In the genomic region with DNA sequence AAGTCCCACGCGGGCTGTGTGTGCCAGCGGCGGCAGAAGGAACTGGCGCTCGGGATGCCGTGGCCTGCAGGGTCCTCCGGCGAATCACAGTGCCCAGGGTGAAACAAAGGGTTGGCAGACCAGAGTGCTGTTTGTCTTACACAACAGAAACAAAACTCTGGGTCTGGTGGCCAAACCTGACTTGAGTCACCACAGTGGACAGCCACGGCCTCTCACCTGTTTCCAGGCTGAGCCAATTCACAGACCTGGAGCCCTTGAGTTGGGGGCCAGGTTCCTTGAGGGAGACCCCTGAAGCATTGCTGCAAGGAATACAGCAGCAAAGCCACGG, we compare ENCODE assay signal across 2 cellular contexts.
TF ChIP-seq lines count a peak whose summit lies in the region.

No MANE protein-coding gene starts in this region.

TF ChIP-seq in HCT116, 20 proteins besides CTCF, POLR2A, EP300 and RAD21:
- TF ChIP-seq EZH2 (IDR thresholded peaks at IDR 0.05) = no peak
- TF ChIP-seq ATF3 (IDR thresholded peaks at IDR 0.05) = no peak
- no peak for TF ChIP-seq EZH2phosphoT487 (IDR thresholded peaks at IDR 0.05; ENCODE audit: borderline replicate concordance)
- no peak for TF ChIP-seq ZFX (IDR thresholded peaks at IDR 0.05)
- no peak for TF ChIP-seq SIN3A (IDR thresholded peaks at IDR 0.05; ENCODE audit: low read depth)
- no peak for TF ChIP-seq EGR1 (IDR thresholded peaks at IDR 0.05; ENCODE audit: low read depth)
- no peak for TF ChIP-seq SRF (IDR thresholded peaks at IDR 0.05; ENCODE audit: low read depth)
- TF ChIP-seq ELF1 (IDR thresholded peaks at IDR 0.05; ENCODE audit: borderline replicate concordance, low read depth) = no peak
- no peak for TF ChIP-seq CEBPB (IDR thresholded peaks at IDR 0.05; ENCODE audit: low read depth)
- no peak for TF ChIP-seq CBX3 (IDR thresholded peaks at IDR 0.05; ENCODE audit: low read depth)
- TF ChIP-seq ZBTB33 (IDR thresholded peaks at IDR 0.05; ENCODE audit: extremely low read depth, insufficient replicate concordance, low read length) = no peak
- TF ChIP-seq, protein P1, sequence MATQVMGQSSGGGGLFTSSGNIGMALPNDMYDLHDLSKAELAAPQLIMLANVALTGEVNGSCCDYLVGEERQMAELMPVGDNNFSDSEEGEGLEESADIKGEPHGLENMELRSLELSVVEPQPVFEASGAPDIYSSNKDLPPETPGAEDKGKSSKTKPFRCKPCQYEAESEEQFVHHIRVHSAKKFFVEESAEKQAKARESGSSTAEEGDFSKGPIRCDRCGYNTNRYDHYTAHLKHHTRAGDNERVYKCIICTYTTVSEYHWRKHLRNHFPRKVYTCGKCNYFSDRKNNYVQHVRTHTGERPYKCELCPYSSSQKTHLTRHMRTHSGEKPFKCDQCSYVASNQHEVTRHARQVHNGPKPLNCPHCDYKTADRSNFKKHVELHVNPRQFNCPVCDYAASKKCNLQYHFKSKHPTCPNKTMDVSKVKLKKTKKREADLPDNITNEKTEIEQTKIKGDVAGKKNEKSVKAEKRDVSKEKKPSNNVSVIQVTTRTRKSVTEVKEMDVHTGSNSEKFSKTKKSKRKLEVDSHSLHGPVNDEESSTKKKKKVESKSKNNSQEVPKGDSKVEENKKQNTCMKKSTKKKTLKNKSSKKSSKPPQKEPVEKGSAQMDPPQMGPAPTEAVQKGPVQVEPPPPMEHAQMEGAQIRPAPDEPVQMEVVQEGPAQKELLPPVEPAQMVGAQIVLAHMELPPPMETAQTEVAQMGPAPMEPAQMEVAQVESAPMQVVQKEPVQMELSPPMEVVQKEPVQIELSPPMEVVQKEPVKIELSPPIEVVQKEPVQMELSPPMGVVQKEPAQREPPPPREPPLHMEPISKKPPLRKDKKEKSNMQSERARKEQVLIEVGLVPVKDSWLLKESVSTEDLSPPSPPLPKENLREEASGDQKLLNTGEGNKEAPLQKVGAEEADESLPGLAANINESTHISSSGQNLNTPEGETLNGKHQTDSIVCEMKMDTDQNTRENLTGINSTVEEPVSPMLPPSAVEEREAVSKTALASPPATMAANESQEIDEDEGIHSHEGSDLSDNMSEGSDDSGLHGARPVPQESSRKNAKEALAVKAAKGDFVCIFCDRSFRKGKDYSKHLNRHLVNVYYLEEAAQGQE (IDR thresholded peaks at IDR 0.05; ENCODE audit: low read depth) = no peak
- no peak for TF ChIP-seq JUND (IDR thresholded peaks at IDR 0.05)
- no peak for TF ChIP-seq MAX (IDR thresholded peaks at IDR 0.05)
- no peak for TF ChIP-seq POLR2AphosphoS5 (IDR thresholded peaks at IDR 0.05; ENCODE audit: low read depth, low read length)
- TF ChIP-seq ZNF274 (IDR thresholded peaks at IDR 0.05; ENCODE audit: low read depth, low read length) = no peak

TF ChIP-seq in K562, 482 proteins besides CTCF, POLR2A, EP300 and RAD21:
- TF ChIP-seq FIP1L1 (IDR thresholded peaks at IDR 0.05; ENCODE audit: low read depth, low read length, poor library complexity, severe bottlenecking) (no peak), KAT7 (CRISPR knock-in tag; IDR thresholded peaks at IDR 0.05; ENCODE audit: borderline replicate concordance) (0 out of 2 replicates have a peak, but pooled peaks have one; percentile 30)
